24 cellular contexts compared by ENCODE assay signal in genomic region chr21:17406202-17406601, GRCh38.
DNase-seq lines count a peak whose midpoint lies in the region; ATAC-seq, FAIRE-seq and TF ChIP-seq lines count a peak whose summit lies in the region.
"Had no signal": no experiment of that assay in that cellular context is flagged by ENCODE, and none has a peak within 500 bp of the region (broad histone marks: within the 10 kb centered on the region; RNA-seq: fewer than 3 reads in every experiment).

No MANE protein-coding gene starts in this region.

- intact Hi-C loops in PC-9 (cut with micrococcal nuclease; ENCODE audit: unreplicated experiment) (no loop called here), mammary epithelial cell (cut with micrococcal nuclease) (no loop called here), A673 (cut with micrococcal nuclease; ENCODE audit: unreplicated experiment) (no loop called here)

- H3K9me1 ChIP-seq in keratinocyte (ENCODE audit: control insufficient read depth, extremely low read depth, insufficient read depth, low read length): no peaks in the 10 kb centered on the region

- dilution Hi-C loops in mammary epithelial cell (cut with HindIII; ENCODE audit: low sequenced_read_pairs) (no loop called here), keratinocyte (cut with MboI; ENCODE audit: extremely low pct_ligation_motif_present, low sequenced_read_pairs) (no loop called here)

- no peaks in the 10 kb centered on the region for H4K20me1 ChIP-seq in PC-9 (ENCODE audit: insufficient read depth)
- no peaks in the 10 kb centered on the region for H4K20me1 ChIP-seq in mammary epithelial cell (ENCODE audit: insufficient read depth, low read length)
- H4K20me1 ChIP-seq in keratinocyte (ENCODE audit: control insufficient read depth, extremely low read depth, insufficient read depth, low read length): no peaks in the 10 kb centered on the region

- ATAC-seq in HG03039 (IDR thresholded peaks at IDR 0.05; ENCODE audit: unreplicated experiment): no peak
- ATAC-seq: A549 had no signal

- CTCF ChIA-PET in PC-9 (lab: Charles Lee) (interaction anchor here (0.5 kb wide), 1 partner anchor 19 kb away, joined by 7 read pairs; no protein-coding TSS in a partner anchor), mammary epithelial cell (lab: Charles Lee; ENCODE audit: low non-redundant PET) (no interaction called here), A673 (lab: Charles Lee) (no interaction called here)

- H3K9ac ChIP-seq in mammary epithelial cell (ENCODE audit: insufficient read depth, low read length) (no peak overlapping the region), keratinocyte (ENCODE audit: control insufficient read depth, extremely low read depth, insufficient read depth, low read length) (no peak overlapping the region)
- H3K9ac ChIP-seq: GM23248 had no signal

- H3K27ac ChIP-seq in PC-9: peak overlapping the region; percentile 31
- no peak overlapping the region for H3K27ac ChIP-seq in mammary epithelial cell (ENCODE audit: insufficient read depth, low read depth, low read length)
- peak overlapping the region; percentile 40 for H3K27ac ChIP-seq in keratinocyte (ENCODE audit: control insufficient read depth, insufficient read depth, low read length)
- H3K27ac ChIP-seq in A673 (ENCODE audit: low read depth, low read length, poor library complexity, severe bottlenecking): no peak overlapping the region
- H3K27ac ChIP-seq: A549, GM23248, SK-N-MC had no signal

- 42% methylated on average over 4 of the region's 4 CpGs for WGBS in mammary epithelial cell (ENCODE audit: low coverage, missing lambda C conversion rate)

- H3K4me1 ChIP-seq in PC-9 (replicated peaks; ENCODE audit: insufficient read depth): no peaks in the 10 kb centered on the region
- no peaks in the 10 kb centered on the region for H3K4me1 ChIP-seq in mammary epithelial cell (ENCODE audit: insufficient read depth, low read length)
- H3K4me1 ChIP-seq in keratinocyte (ENCODE audit: control insufficient read depth, extremely low read depth, insufficient read depth, low read length): peaks cover 4% of the 10 kb centered on the region
- no peaks in the 10 kb centered on the region for H3K4me1 ChIP-seq in A673 (ENCODE audit: insufficient read depth, low read length, poor library complexity, severe bottlenecking)
- H3K4me1 ChIP-seq: A549 had no signal

- no peak overlapping the region for H3K4me3 ChIP-seq in PC-9
- no peak overlapping the region for H3K4me3 ChIP-seq in mammary epithelial cell (replicated peaks in 1 of 3; ENCODE audit: insufficient read depth in 1 of 3, low read depth in 2 of 3, low read length in 3 of 3)
- H3K4me3 ChIP-seq in keratinocyte (ENCODE audit: control insufficient read depth in 2 of 3, extremely low read depth in 1 of 3, insufficient read depth in 2 of 3, low read depth in 1 of 3, low read length in 3 of 3): no peak overlapping the region
- H3K4me3 ChIP-seq in A673 (ENCODE audit: low read depth, low read length, poor library complexity, severe bottlenecking): no peak overlapping the region
- H3K4me3 ChIP-seq: A549, GM23248, SK-N-MC had no signal

- no peaks in the 10 kb centered on the region for H3K27me3 ChIP-seq in PC-9 (ENCODE audit: insufficient read depth, low read depth)
- peaks cover 1% of the 10 kb centered on the region for H3K27me3 ChIP-seq in mammary epithelial cell (ENCODE audit: insufficient read depth, low read length)
- H3K27me3 ChIP-seq in keratinocyte (ENCODE audit: control insufficient read depth, extremely low read depth, insufficient read depth, low read length): no peaks in the 10 kb centered on the region
- no peaks in the 10 kb centered on the region for H3K27me3 ChIP-seq in A673 (replicated peaks; ENCODE audit: insufficient read depth, low read depth, low read length, poor library complexity)
- H3K27me3 ChIP-seq: BE2C had no signal

- peaks cover 4% of the 10 kb centered on the region; the same call in 1 of the 2 replicates for H3F3A ChIP-seq in PC-9 (ENCODE audit: insufficient read depth, low read depth)

- H3K4me2 ChIP-seq in PC-9 (no peak overlapping the region), mammary epithelial cell (ENCODE audit: insufficient read depth, low read depth, low read length) (no peak overlapping the region), keratinocyte (ENCODE audit: control insufficient read depth, extremely low read depth, insufficient read depth, low read depth, low read length) (no peak overlapping the region)
- H3K4me2 ChIP-seq: A549 had no signal

- no peak for TF ChIP-seq CTCF in PC-9 (conservative IDR thresholded peaks at IDR 0.05)
- TF ChIP-seq CTCF in mammary epithelial cell (conservative IDR thresholded peaks at IDR 0.05 in 1 of 2, IDR thresholded peaks at IDR 0.05 in 1 of 2; ENCODE audit: extremely low read depth in 1 of 2, insufficient read depth in 1 of 2, low read depth in 1 of 2, low read length in 2 of 2): no peak
- no peak for TF ChIP-seq CTCF in keratinocyte (optimal IDR thresholded peaks at IDR 0.05 in 1 of 3, IDR thresholded peaks at IDR 0.05 in 1 of 3, conservative IDR thresholded peaks at IDR 0.05 in 1 of 3; ENCODE audit: extremely low read depth in 1 of 3, insufficient read depth in 2 of 3, low read length in 3 of 3)
- TF ChIP-seq CTCF in A673 (conservative IDR thresholded peaks at IDR 0.05; ENCODE audit: low read depth, low read length): no peak

- H3K79me2 ChIP-seq in PC-9 (ENCODE audit: low read depth) (no peaks in the 10 kb centered on the region), mammary epithelial cell (ENCODE audit: insufficient read depth, low read length) (no peaks in the 10 kb centered on the region), keratinocyte (ENCODE audit: control insufficient read depth, insufficient read depth, low read length) (no peaks in the 10 kb centered on the region)

- in situ Hi-C loops in mammary epithelial cell (cut with MboI; ENCODE audit: low sequenced_read_pairs in 2 of 2): loop anchor here in 1 of 2 donors (10.0 kb wide), 1 partner anchor 179 kb away; no protein-coding TSS in a partner anchor

- H3K9me3 ChIP-seq in PC-9 (ENCODE audit: insufficient read depth, low read depth) (peaks cover 6% of the 10 kb centered on the region), mammary epithelial cell (replicated peaks; ENCODE audit: insufficient read depth, low read length) (no peaks in the 10 kb centered on the region), keratinocyte (ENCODE audit: control insufficient read depth, low read depth, low read length) (no peaks in the 10 kb centered on the region), A673 (ENCODE audit: low read depth, low read length, poor library complexity, severe bottlenecking) (no peaks in the 10 kb centered on the region)
- H3K9me3 ChIP-seq: A549, BE2C had no signal

- peak; percentile 90 for FAIRE-seq in keratinocyte (lab: Jason Lieb, UNC)
- FAIRE-seq: A549, D721Med, GM12891, HTR-8/SVneo had no signal

- DNase-seq in EL (peak; percentile 13), PC-9 (peak in 1 of 2 experiments; percentile 78), mammary epithelial cell (peak; percentile 70), keratinocyte (ENCODE audit: low read depth, low spot score) (no peak), SW 1271 (lab: John Stamatoyannopoulos, UW) (no peak), A673 (ENCODE audit: low spot score) (no peak)
- DNase-seq: BE2C, DMS53, GM23248, H9, HFFc6, KG1, NCI-H1105, NCI-H2029 treated with DMSO at 0.1 percent for 48 hours, NCI-H446, NCI-H526, RPMI8226, SHP77 treated with DMSO at 0.1 percent for 48 hours had no signal

- BruUV-seq in PC-9 (replicated peaks; lab: Mats Ljungman, UMichigan): no TSS peak
- BruUV-seq in mammary epithelial cell (replicated peaks; lab: Mats Ljungman, UMichigan): no TSS peak
- no TSS peak for BruUV-seq in A673 (replicated peaks; lab: Mats Ljungman, UMichigan)

- no peaks in the 10 kb centered on the region for H3K36me3 ChIP-seq in PC-9 (ENCODE audit: low read depth)
- H3K36me3 ChIP-seq in mammary epithelial cell (ENCODE audit: insufficient read depth, low read length): no peaks in the 10 kb centered on the region
- H3K36me3 ChIP-seq in keratinocyte (ENCODE audit: control insufficient read depth in 2 of 2, extremely low read depth in 1 of 2, insufficient read depth in 2 of 2, low read length in 2 of 2): no peaks in the 10 kb centered on the region
- H3K36me3 ChIP-seq in A673 (ENCODE audit: insufficient read depth, low read length, poor library complexity, severe bottlenecking): no peaks in the 10 kb centered on the region
- H3K36me3 ChIP-seq: BE2C had no signal

- POLR2A ChIA-PET in PC-9 (lab: Charles Lee; ENCODE audit: unreplicated experiment): no interaction called here
- POLR2A ChIA-PET in A673 (lab: Charles Lee; ENCODE audit: low non-redundant PET): no interaction called here

- no peaks in the 10 kb centered on the region for H3K9me2 ChIP-seq in PC-9 (ENCODE audit: insufficient read depth)

- H2AFZ ChIP-seq in PC-9 (no peak overlapping the region), mammary epithelial cell (ENCODE audit: low read depth, low read length) (no peak overlapping the region), keratinocyte (ENCODE audit: control insufficient read depth, low read length) (peak overlapping the region; percentile 61)
- H2AFZ ChIP-seq: GM23248 had no signal

Comparison
In these comparisons a context has a peak if more than half of its experiments do, and no peak if none do; other contexts are left out.
1. DNase-seq: peak in EL (single experiment) and mammary epithelial cell (single experiment); none in keratinocyte (single experiment), SW 1271 (0 of 2) and A673 (single experiment).
2. H3K27ac ChIP-seq: peak in PC-9 (single experiment) and keratinocyte (single experiment); none in mammary epithelial cell (single experiment) and A673 (single experiment).